Comparison of ENCODE assay signal across 14 cellular contexts in genomic region chr7:140719711-140720110, GRCh38. TPM values are rescaled to one million over a fixed set of nuclear protein-coding genes. Genes with fewer than 3 reads are reported as not detected.
DNase-seq lines count a peak whose midpoint lies in the region; ATAC-seq and TF ChIP-seq lines count a peak whose summit lies in the region.
"Had no signal": no experiment of that assay in that cellular context is flagged by ENCODE, and none has a peak within 500 bp of the region (broad histone marks: within the 10 kb centered on the region; RNA-seq: fewer than 3 reads in every experiment).

No MANE protein-coding gene starts in this region.

- peaks cover 0 to 7% (median 0%) of the 10 kb centered on the region in 11 experiments; a peak in 2 of 22 replicates for H4K20me1 ChIP-seq in BLaER1 treated with 17β-estradiol and CSF1 and Interleukin-3, amounts not matched to agents 10 nM and 100 nM

- TF ChIP-seq CTCF in RWPE2 (IDR thresholded peaks at IDR 0.05; ENCODE audit: poor library complexity, severe bottlenecking) (no peak), foreskin keratinocyte (conservative IDR thresholded peaks at IDR 0.05) (no peak)

- peaks cover 8% of the 10 kb centered on the region for H3K36me3 Mint-ChIP-seq in effector memory CD8-positive, alpha-beta T cell (ENCODE audit: insufficient read depth)

- H3K9ac ChIP-seq in BLaER1 treated with 17β-estradiol and CSF1 and Interleukin-3, amounts not matched to agents 10 nM and 100 nM: no peak overlapping the region; a peak in 1 of 22 replicates

- peak; percentile 5 for DNase-seq in LHCN-M2 (ENCODE audit: low read depth)
- no peak for DNase-seq in RWPE2 (ENCODE audit: low spot score)
- DNase-seq in foreskin keratinocyte: peak in 1 of 2 donors; percentile 22
- DNase-seq in GM19240 (ENCODE audit: insufficient read length, low spot score): no peak
- no peak for DNase-seq in effector memory CD8-positive, alpha-beta T cell
- DNase-seq: activated gamma-delta T cell; MG63; retina; stimulated activated CD4-positive, alpha-beta T cell treated with anti-CD3 and anti-CD28 coated beads, Interleukin-4, amount 100 ng/mL, for 1 hour; stimulated activated naive CD4-positive, alpha-beta T cell had no signal

- peak overlapping the region; percentile 33 to 82 (median 50) for H3K4me2 ChIP-seq in BLaER1 treated with 17β-estradiol and CSF1 and Interleukin-3, amounts not matched to agents 10 nM and 100 nM

- no peaks in the 10 kb centered on the region for H3K27me3 Mint-ChIP-seq in effector memory CD8-positive, alpha-beta T cell

- peak overlapping the region in 6 of 11 experiments; percentile 2 to 31 (median 25); a peak in 7 of 22 replicates for H3K27ac ChIP-seq in BLaER1 treated with 17β-estradiol and CSF1 and Interleukin-3, amounts not matched to agents 10 nM and 100 nM
- H3K27ac ChIP-seq in RWPE2 (ENCODE audit: poor library complexity, severe bottlenecking) (no peak overlapping the region), foreskin keratinocyte (no peak overlapping the region)

- peaks cover 4 to 50% (median 18%) of the 10 kb centered on the region in 11 experiments; a peak in 15 of 22 replicates for H3K36me3 ChIP-seq in BLaER1 treated with 17β-estradiol and CSF1 and Interleukin-3, amounts not matched to agents 10 nM and 100 nM
- H3K36me3 ChIP-seq in RWPE2 (ENCODE audit: low read depth): no peaks in the 10 kb centered on the region
- H3K36me3 ChIP-seq: MG63 had no signal

- peaks cover 16 to 27% (median 22%) of the 10 kb centered on the region in 10 experiments for H3K4me1 ChIP-seq in BLaER1 treated with 17β-estradiol and CSF1 and Interleukin-3, amounts not matched to agents 10 nM and 100 nM
- H3K4me1 ChIP-seq in RWPE2 (ENCODE audit: insufficient read depth, poor library complexity, severe bottlenecking): no peaks in the 10 kb centered on the region
- H3K4me1 ChIP-seq in foreskin keratinocyte: no peaks in the 10 kb centered on the region

- ATAC-seq in RWPE2 (ENCODE audit: low read depth): peak; percentile 61; the same call in 2 of the 3 replicates
- peak; percentile 44 for ATAC-seq in foreskin keratinocyte
- ATAC-seq in GM21723 (IDR thresholded peaks at IDR 0.05; ENCODE audit: unreplicated experiment): no peak
- no peak for ATAC-seq in effector memory CD8-positive, alpha-beta T cell (replicated peaks)
- ATAC-seq in GM21529 (IDR thresholded peaks at IDR 0.05; ENCODE audit: unreplicated experiment): no peak

- no peak overlapping the region for H3K4me3 Mint-ChIP-seq in effector memory CD8-positive, alpha-beta T cell
- H3K4me3 Mint-ChIP-seq: T-helper 1 cell treated with Interleukin-12 subunit alpha and Interleukin-12 subunit beta and Interleukin-4 antibody, amounts not matched to agents 30 μg/mL and 1 μg/mL, for 36 hours had no signal

- no peaks in the 10 kb centered on the region for H3K9me3 Mint-ChIP-seq in effector memory CD8-positive, alpha-beta T cell
- H3K9me3 Mint-ChIP-seq: T-helper 1 cell treated with Interleukin-12 subunit alpha and Interleukin-12 subunit beta and Interleukin-4 antibody, amounts not matched to agents 30 μg/mL and 1 μg/mL, for 36 hours had no signal

- H3K27me3 ChIP-seq in BLaER1 treated with 17β-estradiol and CSF1 and Interleukin-3, amounts not matched to agents 10 nM and 100 nM: no peaks in the 10 kb centered on the region
- H3K27me3 ChIP-seq in RWPE2 (ENCODE audit: insufficient read depth, poor library complexity, severe bottlenecking) (no peaks in the 10 kb centered on the region), foreskin keratinocyte (no peaks in the 10 kb centered on the region)
- H3K27me3 ChIP-seq: MG63 had no signal

- H3K4me3 ChIP-seq in BLaER1 treated with 17β-estradiol and CSF1 and Interleukin-3, amounts not matched to agents 10 nM and 100 nM: no peak overlapping the region
- no peak overlapping the region for H3K4me3 ChIP-seq in RWPE2 (ENCODE audit: severe bottlenecking)
- H3K4me3 ChIP-seq: MG63 had no signal

- H3K4me1 Mint-ChIP-seq in effector memory CD8-positive, alpha-beta T cell (ENCODE audit: low read depth in 2 of 2): peaks cover 9 to 14% of the 10 kb centered on the region in 2 donors

- H3K9me3 ChIP-seq in BLaER1 treated with 17β-estradiol and CSF1 and Interleukin-3, amounts not matched to agents 10 nM and 100 nM (replicated peaks in 1 of 11): 0 out of 22 replicates have a peak, but pooled peaks cover 0 to 4% (median 0%) of the 10 kb centered on the region in 11 experiments
- no peaks in the 10 kb centered on the region for H3K9me3 ChIP-seq in RWPE2 (ENCODE audit: severe bottlenecking)
- H3K9me3 ChIP-seq: MG63 had no signal

- H3K27ac Mint-ChIP-seq in effector memory CD8-positive, alpha-beta T cell: no peak overlapping the region

RNA-seq across cellular contexts. Expression of gene NDUFB2, which starts 23.2 kb away (rescaled TPM):
- total RNA-seq in LHCN-M2 (2014; rRNA removed) (488 and 554 TPM in 2 replicates), foreskin keratinocyte (217 and 239 TPM in 2 replicates)
- polyA plus RNA-seq in LHCN-M2 (2012): 808 TPM
- polyA plus RNA-seq in foreskin keratinocyte: 365 and 389 TPM in 2 replicates

RNA-seq across cellular contexts. Expression of gene ADCK2, which starts 47.0 kb away (rescaled TPM):
- 20.6 and 20.8 TPM in 2 replicates for total RNA-seq in LHCN-M2 (2014; rRNA removed)
- 7.9 TPM for polyA plus RNA-seq in LHCN-M2 (2012)
- total RNA-seq in foreskin keratinocyte: 18.5 and 19.2 TPM in 2 replicates
- polyA plus RNA-seq in foreskin keratinocyte: 16.6 and 17.7 TPM in 2 replicates

Comparison
In these comparisons a context has a peak if more than half of its experiments do, and no peak if none do; other contexts are left out.
1. H3K27ac ChIP-seq: peak in BLaER1 treated with 17β-estradiol and CSF1 and Interleukin-3, amounts not matched to agents 10 nM and 100 nM (6 of 11); none in RWPE2 (single experiment) and foreskin keratinocyte (single experiment).
2. ATAC-seq: peak in RWPE2 (single experiment) and foreskin keratinocyte (single experiment); none in GM21723 (single experiment), effector memory CD8-positive, alpha-beta T cell (single experiment) and GM21529 (single experiment).